In the genomic region with DNA sequence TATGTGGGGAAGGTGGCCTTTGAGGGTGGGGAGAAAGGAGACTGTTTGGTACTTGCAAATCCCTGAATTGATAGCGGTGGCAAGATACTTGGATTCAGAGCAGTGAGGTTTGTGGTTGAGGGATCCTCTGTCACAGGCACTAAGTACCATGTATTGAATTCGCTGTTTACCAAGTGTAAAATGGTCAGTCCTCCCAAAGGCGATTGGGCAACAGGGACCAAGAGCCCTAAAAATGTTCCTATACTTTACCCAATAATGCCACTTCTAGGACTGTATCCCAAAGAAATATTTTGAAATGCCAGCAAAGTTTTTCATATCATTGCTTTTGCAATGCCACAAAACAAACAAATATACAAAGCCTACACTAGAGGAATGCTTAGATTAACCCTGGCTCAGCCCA, we compare ENCODE assay signal across 1 cellular context.
TF ChIP-seq lines count a peak whose summit lies in the region.

No MANE protein-coding gene starts in this region.

TF ChIP-seq in IMR-90, 13 proteins besides CTCF, POLR2A, EP300 and RAD21:
- no peak for TF ChIP-seq SMC3 (IDR thresholded peaks at IDR 0.05; ENCODE audit: low read depth, low read length)
- TF ChIP-seq, protein P1, sequence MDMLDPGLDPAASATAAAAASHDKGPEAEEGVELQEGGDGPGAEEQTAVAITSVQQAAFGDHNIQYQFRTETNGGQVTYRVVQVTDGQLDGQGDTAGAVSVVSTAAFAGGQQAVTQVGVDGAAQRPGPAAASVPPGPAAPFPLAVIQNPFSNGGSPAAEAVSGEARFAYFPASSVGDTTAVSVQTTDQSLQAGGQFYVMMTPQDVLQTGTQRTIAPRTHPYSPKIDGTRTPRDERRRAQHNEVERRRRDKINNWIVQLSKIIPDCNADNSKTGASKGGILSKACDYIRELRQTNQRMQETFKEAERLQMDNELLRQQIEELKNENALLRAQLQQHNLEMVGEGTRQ (IDR thresholded peaks at IDR 0.05; ENCODE audit: low read depth, low read length) = no peak
- no peak for TF ChIP-seq CEBPB (IDR thresholded peaks at IDR 0.05; ENCODE audit: low read depth, low read length)
- no peak for TF ChIP-seq CHD1 (IDR thresholded peaks at IDR 0.05; ENCODE audit: low read depth, low read length)
- no peak for TF ChIP-seq MAFK (IDR thresholded peaks at IDR 0.05; ENCODE audit: low read depth, low read length)
- TF ChIP-seq FOS (IDR thresholded peaks at IDR 0.05; ENCODE audit: low read depth, low read length) = no peak
- TF ChIP-seq, protein P2, sequence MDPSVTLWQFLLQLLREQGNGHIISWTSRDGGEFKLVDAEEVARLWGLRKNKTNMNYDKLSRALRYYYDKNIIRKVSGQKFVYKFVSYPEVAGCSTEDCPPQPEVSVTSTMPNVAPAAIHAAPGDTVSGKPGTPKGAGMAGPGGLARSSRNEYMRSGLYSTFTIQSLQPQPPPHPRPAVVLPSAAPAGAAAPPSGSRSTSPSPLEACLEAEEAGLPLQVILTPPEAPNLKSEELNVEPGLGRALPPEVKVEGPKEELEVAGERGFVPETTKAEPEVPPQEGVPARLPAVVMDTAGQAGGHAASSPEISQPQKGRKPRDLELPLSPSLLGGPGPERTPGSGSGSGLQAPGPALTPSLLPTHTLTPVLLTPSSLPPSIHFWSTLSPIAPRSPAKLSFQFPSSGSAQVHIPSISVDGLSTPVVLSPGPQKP (IDR thresholded peaks at IDR 0.05; ENCODE audit: borderline replicate concordance, low read depth, low read length) = no peak
- TF ChIP-seq MAZ (IDR thresholded peaks at IDR 0.05; ENCODE audit: borderline replicate concordance, low read depth, low read length) = no peak
TF ChIP-seq in IMR-90: peak in this region for 0.
